12 cellular contexts compared by ENCODE assay signal in the genomic region with DNA sequence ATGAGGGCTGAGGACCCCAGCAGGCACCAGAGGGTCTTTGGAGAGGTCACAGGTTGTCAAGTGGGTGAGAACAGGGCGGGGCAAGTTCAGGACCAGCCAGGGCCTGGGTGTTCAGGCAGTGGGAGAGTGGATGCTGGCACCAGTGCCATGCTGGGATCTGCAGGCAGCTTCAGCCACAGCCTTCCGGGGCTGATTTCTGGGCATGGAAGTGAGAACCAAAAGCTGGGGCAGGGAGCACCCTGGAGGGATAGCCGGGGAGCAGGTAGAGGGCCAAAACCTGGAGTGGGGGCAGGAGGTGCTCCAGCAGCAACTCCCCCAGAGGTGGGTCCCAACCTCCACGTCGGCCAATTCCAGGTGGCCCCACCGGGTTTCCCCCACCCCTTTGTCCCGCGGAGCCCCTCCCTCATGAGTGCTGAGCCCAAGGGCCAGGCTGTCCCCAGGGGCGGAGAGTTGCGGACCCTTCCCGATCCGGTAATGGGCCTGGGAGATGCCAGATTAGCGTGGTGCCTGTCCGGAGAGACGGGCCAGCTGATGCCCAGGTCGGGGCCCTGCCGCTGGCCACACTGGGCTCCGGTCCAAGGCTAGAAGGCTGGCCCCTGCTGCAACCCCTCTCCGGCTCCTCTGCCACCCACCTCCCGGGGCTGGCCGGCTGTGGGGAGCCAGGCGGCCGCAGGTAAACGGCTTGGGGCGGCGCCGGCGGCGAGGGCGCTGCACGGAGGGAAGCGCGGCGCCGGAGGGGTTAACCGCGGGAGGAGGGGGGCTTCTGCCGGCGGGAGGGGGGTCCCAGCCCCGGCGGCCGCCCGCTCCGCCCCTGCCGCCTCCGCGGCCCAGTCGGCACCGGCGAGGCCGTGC. TPM values are rescaled to one million over a fixed set of nuclear protein-coding genes. Genes with fewer than 3 reads are reported as not detected.
DNase-seq lines count a peak whose midpoint lies in the region; ATAC-seq, FAIRE-seq and TF ChIP-seq lines count a peak whose summit lies in the region.
"Had no signal": no experiment of that assay in that cellular context is flagged by ENCODE, and none has a peak within 500 bp of the region (broad histone marks: within the 10 kb centered on the region; RNA-seq: fewer than 3 reads in every experiment).

Gene KCNK4, plus strand, starts transcription at position 409 of the 852 bp plus-strand sequence. CDS start 1,717 bp downstream, outside the sequence.

- H3K27me3 ChIP-seq in stomach = peaks cover 26 to 72% (median 40%) of the 10 kb centered on the region in 3 donors

- no peak for TF ChIP-seq EP300 in stomach (IDR thresholded peaks at IDR 0.05)

- H3K27ac Mint-ChIP-seq in T-helper 1 cell treated with Interleukin-12 subunit alpha and Interleukin-12 subunit beta and Interleukin-4 antibody, amounts not matched to agents 30 μg/mL and 1 μg/mL, for 36 hours = no peak within 1 kb of the TSS
- H3K27ac Mint-ChIP-seq: activated T-helper 2 cell treated with anti-CD3 and anti-CD28 coated beads, Interferon-gamma antibody, Interleukin-2, Interleukin-4, amounts not matched to agents 10 μg/mL and 5 μg/mL and 100 μg/mL, durations not matched to agents 14 hours and 24 hours and 36 hours had no signal

- TF ChIP-seq CTCF in kidney (IDR thresholded peaks at IDR 0.05; ENCODE audit: borderline replicate concordance, extremely low read depth, insufficient read depth) (no peak), stomach (IDR thresholded peaks at IDR 0.05) (no peak)

- peaks cover 0 to 8% of the 10 kb centered on the region in 2 donors for H3K4me1 ChIP-seq in kidney (ENCODE audit: control insufficient read depth in 1 of 2, insufficient read depth in 1 of 2, low read depth in 1 of 2, low read length in 2 of 2)
- peaks cover 21 to 37% (median 27%) of the 10 kb centered on the region in 4 donors for H3K4me1 ChIP-seq in stomach

- peaks cover 8% of the 10 kb centered on the region for H3K36me3 Mint-ChIP-seq in T-helper 1 cell treated with Interleukin-12 subunit alpha and Interleukin-12 subunit beta and Interleukin-4 antibody, amounts not matched to agents 30 μg/mL and 1 μg/mL, for 36 hours (ENCODE audit: low read depth)

- ATAC-seq in GM18873 (IDR thresholded peaks at IDR 0.05; ENCODE audit: low FRiP score, unreplicated experiment) = no peak

- H3K27ac ChIP-seq in angular gyrus (ENCODE audit: low read depth, low read length) (peak within 1 kb of the TSS; percentile 56), kidney (ENCODE audit: low read depth in 2 of 2, low read length in 2 of 2) (no peak within 1 kb of the TSS), stomach (no peak within 1 kb of the TSS)
- H3K27ac ChIP-seq: 22Rv1 had no signal

- FAIRE-seq in kidney (lab: Jason Lieb, UNC) = no peak

- H3K27me3 Mint-ChIP-seq in T-helper 1 cell treated with Interleukin-12 subunit alpha and Interleukin-12 subunit beta and Interleukin-4 antibody, amounts not matched to agents 30 μg/mL and 1 μg/mL, for 36 hours (ENCODE audit: low read depth) = peaks cover 48% of the 10 kb centered on the region

- H3K36me3 ChIP-seq in kidney (ENCODE audit: control insufficient read depth in 1 of 2, insufficient read depth in 2 of 2, low read length in 2 of 2) (no peaks in the 10 kb centered on the region), stomach (peaks cover 0 to 7% (median 0%) of the 10 kb centered on the region in 4 donors)

- no peak for DNase-seq in T-helper 1 cell
- DNase-seq in kidney = peak; percentile 77
- DNase-seq in stomach = no peak
- no peak for DNase-seq in stimulated activated CD4-positive, alpha-beta T cell treated with anti-CD3 and anti-CD28 coated beads, Interleukin-1b, Interleukin-23, amount 100 ng/mL, for 48 hours
- DNase-seq in COLO829 (ENCODE audit: low spot score) = no peak

- H3K9me3 Mint-ChIP-seq in T-helper 1 cell treated with Interleukin-12 subunit alpha and Interleukin-12 subunit beta and Interleukin-4 antibody, amounts not matched to agents 30 μg/mL and 1 μg/mL, for 36 hours = no peaks in the 10 kb centered on the region
- H3K9me3 Mint-ChIP-seq: activated T-helper 2 cell treated with anti-CD3 and anti-CD28 coated beads, Interferon-gamma antibody, Interleukin-2, Interleukin-4, amounts not matched to agents 10 μg/mL and 5 μg/mL and 100 μg/mL, durations not matched to agents 14 hours and 24 hours and 36 hours had no signal

- H3K4me3 ChIP-seq in kidney (ENCODE audit: low read length in 2 of 2) = no peak within 1 kb of the TSS
- peak within 1 kb of the TSS; percentile 33 to 49 (median 41) for H3K4me3 ChIP-seq in stomach

- intact Hi-C loops in kidney (cut with DNase I) = no loop called here
- intact Hi-C loops in stomach (cut with DNase I; ENCODE audit: low total_unique reads) = loop anchor here (10.0 kb wide), 1 partner anchor 86 kb away; the partner anchor contains the start of gene FERMT3

- H3K9me3 ChIP-seq in kidney (ENCODE audit: control insufficient read depth in 1 of 2, low read length in 2 of 2) (no peaks in the 10 kb centered on the region), stomach (no peaks in the 10 kb centered on the region)

- peaks cover 10% of the 10 kb centered on the region for H3K4me1 Mint-ChIP-seq in T-helper 1 cell treated with Interleukin-12 subunit alpha and Interleukin-12 subunit beta and Interleukin-4 antibody, amounts not matched to agents 30 μg/mL and 1 μg/mL, for 36 hours (ENCODE audit: low read depth)

- H3K9ac ChIP-seq in kidney (ENCODE audit: low read length in 2 of 2) = no peak within 1 kb of the TSS

- TF ChIP-seq POLR2A in stomach (IDR thresholded peaks at IDR 0.05) = no peak

- H3K4me3 Mint-ChIP-seq in T-helper 1 cell treated with Interleukin-12 subunit alpha and Interleukin-12 subunit beta and Interleukin-4 antibody, amounts not matched to agents 30 μg/mL and 1 μg/mL, for 36 hours = peak within 1 kb of the TSS; percentile 57

- WGBS in stomach, 5 donors = 5 to 14% (median 8%) methylated on average over 23 to 50 of the region's 51 CpGs

RNA-seq across cellular contexts. Expression of gene KCNK4, which starts in this region (rescaled TPM):
- total RNA-seq in kidney (not detected), stomach (not detected)
- polyA plus RNA-seq in kidney (ENCODE audit: insufficient read depth, low read depth, low replicate concordance) (not detected), stomach (not detected)
- total RNA-seq: activated T-helper 2 cell treated with anti-CD3 and anti-CD28 coated beads, Interferon-gamma antibody, Interleukin-2, Interleukin-4, amounts not matched to agents 10 μg/mL and 5 μg/mL and 100 μg/mL, durations not matched to agents 14 hours and 24 hours and 36 hours; fibroblast of villous mesenchyme; LHCN-M2 had no signal

Comparison
In these comparisons a context has a peak if more than half of its experiments do, and no peak if none do; other contexts are left out.
1. Peak in DNase-seq in kidney; RNA of the gene not detected or under 1 TPM.
2. H3K4me3 ChIP-seq: peak in stomach (4 of 4); none in kidney (0 of 2).